ENCODE assay signal across 13 cellular contexts in the genomic region with DNA sequence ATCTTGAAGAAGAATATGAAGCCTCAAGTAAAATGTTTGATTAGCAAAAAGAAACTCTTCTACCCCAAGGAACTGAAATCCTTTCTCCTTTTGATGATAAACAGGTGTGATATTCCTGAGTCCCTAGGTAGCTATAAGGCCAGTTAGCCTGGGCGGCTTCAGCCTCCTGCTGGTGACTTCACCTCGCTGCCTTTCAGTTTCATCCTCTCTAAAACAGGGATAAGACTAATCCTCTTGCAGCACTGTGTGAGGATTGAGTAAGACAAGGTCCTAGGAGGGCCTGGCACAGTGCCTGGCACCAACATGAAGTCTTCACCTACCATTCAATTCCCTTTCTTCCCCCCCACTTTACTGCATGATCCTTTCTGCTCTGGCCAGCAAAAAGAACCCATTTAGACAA. TPM values are rescaled to one million over a fixed set of nuclear protein-coding genes. Genes with fewer than 3 reads are reported as not detected.
DNase-seq lines count a peak whose midpoint lies in the region; ATAC-seq, FAIRE-seq and TF ChIP-seq lines count a peak whose summit lies in the region.
"Had no signal": no experiment of that assay in that cellular context is flagged by ENCODE, and none has a peak within 500 bp of the region (broad histone marks: within the 10 kb centered on the region; RNA-seq: fewer than 3 reads in every experiment).

No MANE protein-coding gene starts in this region.

- no peaks in the 10 kb centered on the region for H3K36me3 ChIP-seq in kidney (ENCODE audit: control insufficient read depth in 1 of 2, insufficient read depth in 2 of 2, low read length in 2 of 2)

- intact Hi-C loops in kidney (cut with DNase I) = no loop called here

- peak overlapping the region; percentile 26 for H3K27ac Mint-ChIP-seq in memory B cell
- H3K27ac Mint-ChIP-seq: activated naive CD8-positive, alpha-beta T cell treated with anti-CD3 and anti-CD28 coated beads, Interleukin-2, amount 10 ng/mL, durations not matched to agents 7 days and 5 days; natural killer cell had no signal

- H3K36me3 Mint-ChIP-seq in memory B cell = peaks cover 2% of the 10 kb centered on the region
- H3K36me3 Mint-ChIP-seq: natural killer cell had no signal

- H3K4me3 ChIP-seq in choroid plexus epithelial cell (ENCODE audit: low read depth, low read length) = no peak overlapping the region
- H3K4me3 ChIP-seq in kidney (ENCODE audit: low read length in 2 of 2) = no peak overlapping the region
- H3K4me3 ChIP-seq: coronary artery had no signal

- no peak overlapping the region for H3K9ac ChIP-seq in kidney (ENCODE audit: low read length in 2 of 2)

- H3K4me3 Mint-ChIP-seq in memory B cell = no peak overlapping the region
- H3K4me3 Mint-ChIP-seq: activated naive CD8-positive, alpha-beta T cell treated with anti-CD3 and anti-CD28 coated beads, Interleukin-2, amount 10 ng/mL, durations not matched to agents 7 days and 5 days; natural killer cell had no signal

- no peaks in the 10 kb centered on the region for H3K9me3 Mint-ChIP-seq in memory B cell
- H3K9me3 Mint-ChIP-seq: activated naive CD8-positive, alpha-beta T cell treated with anti-CD3 and anti-CD28 coated beads, Interleukin-2, amount 10 ng/mL, durations not matched to agents 7 days and 5 days; natural killer cell had no signal

- DNase-seq in EL (peak; percentile 8), choroid plexus epithelial cell (ENCODE audit: low read depth) (peak; percentile 36), memory B cell (ENCODE audit: low spot score in 2 of 2) (no peak), kidney (no peak), DMS79 treated with DMSO at 0.1 percent for 48 hours (lab: John Stamatoyannopoulos, UW) (no peak), A172 (ENCODE audit: low spot score) (no peak)
- DNase-seq: activated CD8-positive, alpha-beta memory T cell treated with anti-CD3 and anti-CD28 coated beads, Interleukin-2, amount 50 U/mL, for 4 hours; activated naive CD8-positive, alpha-beta T cell treated with anti-CD3 and anti-CD28 coated beads, Interleukin-2, amount 10 ng/mL, durations not matched to agents 7 days and 5 days; left cardiac atrium; natural killer cell; NCI-H1436 had no signal

- H3K27ac ChIP-seq in kidney (ENCODE audit: low read depth in 2 of 2, low read length in 2 of 2) = no peak overlapping the region
- H3K27ac ChIP-seq: coronary artery had no signal

- H3K4me1 ChIP-seq in kidney (ENCODE audit: control insufficient read depth in 1 of 2, insufficient read depth in 1 of 2, low read depth in 1 of 2, low read length in 2 of 2) = no peaks in the 10 kb centered on the region

- H3K27me3 Mint-ChIP-seq in memory B cell = no peaks in the 10 kb centered on the region
- H3K27me3 Mint-ChIP-seq: activated naive CD8-positive, alpha-beta T cell treated with anti-CD3 and anti-CD28 coated beads, Interleukin-2, amount 10 ng/mL, durations not matched to agents 7 days and 5 days had no signal

- no peak for ATAC-seq in memory B cell (ENCODE audit: low read depth)
- ATAC-seq: left cardiac atrium, natural killer cell had no signal

- no peak for FAIRE-seq in kidney (lab: Jason Lieb, UNC)

- TF ChIP-seq CTCF in LNCAP (IDR thresholded peaks at IDR 0.05) (0 out of 2 replicates have a peak, but pooled peaks have one; percentile 16), choroid plexus epithelial cell (conservative IDR thresholded peaks at IDR 0.05; ENCODE audit: low read depth, low read length) (peak; percentile 50), kidney (IDR thresholded peaks at IDR 0.05; ENCODE audit: borderline replicate concordance, extremely low read depth, insufficient read depth) (no peak)

- H3K4me1 Mint-ChIP-seq in memory B cell = peaks cover 4% of the 10 kb centered on the region
- H3K4me1 Mint-ChIP-seq: natural killer cell had no signal

- H3K9me3 ChIP-seq in kidney (ENCODE audit: control insufficient read depth in 1 of 2, low read length in 2 of 2) = no peaks in the 10 kb centered on the region

RNA-seq across cellular contexts. Expression of gene CIT, which starts 42.1 kb away (rescaled TPM):
- 81.6 TPM for total RNA-seq in kidney
- 3.0 TPM for polyA plus RNA-seq in kidney (ENCODE audit: insufficient read depth, low read depth, low replicate concordance)
- total RNA-seq in A172 (2014; rRNA removed; shearing (Covaris generic)) = 25.2 and 34.4 TPM in 2 replicates

Comparison
In these comparisons a context has a peak if more than half of its experiments do, and no peak if none do; other contexts are left out.
1. DNase-seq: peak in EL (single experiment) and choroid plexus epithelial cell (single experiment); none in memory B cell (0 of 2), kidney (single experiment), DMS79 treated with DMSO at 0.1 percent for 48 hours (single experiment) and A172 (single experiment).